30 cellular contexts compared by ENCODE assay signal in genomic region chr2:178320011-178320410, GRCh38.
DNase-seq lines count a peak whose midpoint lies in the region; ATAC-seq, FAIRE-seq and TF ChIP-seq lines count a peak whose summit lies in the region.
"Had no signal": no experiment of that assay in that cellular context is flagged by ENCODE, and none has a peak within 500 bp of the region (broad histone marks: within the 10 kb centered on the region; RNA-seq: fewer than 3 reads in every experiment).

No MANE protein-coding gene starts in this region.

- intact Hi-C loops in right lobe of liver (cut with DNase I) (no loop called here), HepG2 (cut with micrococcal nuclease; ENCODE audit: unreplicated experiment) (no loop called here), thyroid gland (cut with DNase I) (no loop called here)

- no peaks in the 10 kb centered on the region for H3F3A ChIP-seq in GM23248 (ENCODE audit: insufficient read depth)

- no peak overlapping the region for H3K4me3 Mint-ChIP-seq in WTC11
- H3K4me3 Mint-ChIP-seq: activated B cell treated with CpG ODN at 0.5 μM for 24 hours; activated CD4-positive, alpha-beta T cell treated with anti-CD3 and anti-CD28 coated beads, Interleukin-2, amount 10 ng/mL, durations not matched to agents 7 days and 5 days; activated naive CD8-positive, alpha-beta T cell treated with anti-CD3 and anti-CD28 coated beads, Interleukin-2, amount 50 U/mL, for 24 hours; CD4-positive, alpha-beta T cell; effector memory CD8-positive, alpha-beta T cell; immature natural killer cell; nephron progenitor cell had no signal

- H3K9me3 ChIP-seq in right lobe of liver (no peaks in the 10 kb centered on the region), HepG2 (ENCODE audit: low read length) (no peaks in the 10 kb centered on the region), thyroid gland (no peaks in the 10 kb centered on the region), GM23248 (ENCODE audit: low read depth) (no peaks in the 10 kb centered on the region)
- H3K9me3 ChIP-seq: transverse colon had no signal

- in situ Hi-C loops in HepG2 (cut with HindIII; ENCODE audit: extremely low pct_ligation_motif_present, low pct_unique_long_range_greater_than_20kb) (no loop called here), GM23248 (cut with MboI) (no loop called here)

- no peaks in the 10 kb centered on the region for H3K4me1 Mint-ChIP-seq in WTC11
- H3K4me1 Mint-ChIP-seq: activated B cell treated with CpG ODN at 0.5 μM for 24 hours; activated CD4-positive, alpha-beta T cell treated with anti-CD3 and anti-CD28 coated beads, Interleukin-2, amount 10 ng/mL, durations not matched to agents 7 days and 5 days; activated naive CD8-positive, alpha-beta T cell treated with anti-CD3 and anti-CD28 coated beads, Interleukin-2, amount 50 U/mL, for 24 hours; immature natural killer cell had no signal

- H3K27ac ChIP-seq in right lobe of liver (peak overlapping the region in 2 of 3 donors; percentile 3 to 45), HepG2 (ENCODE audit: extremely low read length, insufficient read depth, low read length) (no peak overlapping the region), thyroid gland (no peak overlapping the region), GM23248 (no peak overlapping the region)
- H3K27ac ChIP-seq: transverse colon had no signal

- H3K36me3 Mint-ChIP-seq in WTC11, result no peaks in the 10 kb centered on the region
- H3K36me3 Mint-ChIP-seq: immature natural killer cell had no signal

- no peaks in the 10 kb centered on the region for H3K79me2 ChIP-seq in HepG2 (ENCODE audit: insufficient read depth, low read length)
- H3K79me2 ChIP-seq in GM23248 (ENCODE audit: insufficient read depth), result no peaks in the 10 kb centered on the region

- no peaks in the 10 kb centered on the region for H3K9me3 Mint-ChIP-seq in WTC11
- H3K9me3 Mint-ChIP-seq: activated B cell treated with CpG ODN at 0.5 μM for 24 hours; activated CD4-positive, alpha-beta T cell treated with anti-CD3 and anti-CD28 coated beads, Interleukin-2, amount 10 ng/mL, durations not matched to agents 7 days and 5 days; activated naive CD8-positive, alpha-beta T cell treated with anti-CD3 and anti-CD28 coated beads, Interleukin-2, amount 50 U/mL, for 24 hours; CD4-positive, alpha-beta T cell; effector memory CD8-positive, alpha-beta T cell; immature natural killer cell; nephron progenitor cell had no signal

- CTCF ChIA-PET in HepG2 (lab: Yijun Ruan, JAX; ENCODE audit: low intra/inter-chr PET ratio, low total read pairs), result no interaction called here
- CTCF ChIA-PET in WTC11 (lab: Charles Lee), result interaction anchor here (1.2 kb wide), 1 partner anchor 208 kb away, joined by 3 read pairs; no protein-coding TSS in a partner anchor

- H3K4me1 ChIP-seq in right lobe of liver, result peaks cover 0 to 16% (median 0%) of the 10 kb centered on the region in 4 donors
- no peaks in the 10 kb centered on the region for H3K4me1 ChIP-seq in HepG2 (ENCODE audit: insufficient read depth, low read length)
- peaks cover 13 to 21% of the 10 kb centered on the region in 2 donors for H3K4me1 ChIP-seq in thyroid gland
- H3K4me1 ChIP-seq in GM23248 (ENCODE audit: insufficient read depth), result no peaks in the 10 kb centered on the region

- TF ChIP-seq POLR2A in right lobe of liver (IDR thresholded peaks at IDR 0.05) (no peak), HepG2 (IDR thresholded peaks at IDR 0.05; ENCODE audit: insufficient read depth in 1 of 2, low read depth in 2 of 2, low read length in 2 of 2) (no peak), thyroid gland (IDR thresholded peaks at IDR 0.05) (no peak)

- TF ChIP-seq EP300 in HepG2 (IDR thresholded peaks at IDR 0.05; ENCODE audit: low read depth in 2 of 2, low read length in 2 of 2) (no peak), HepG2 (CRISPR knock-in tag; IDR thresholded peaks at IDR 0.05; ENCODE audit: borderline replicate concordance) (no peak)

- no peak overlapping the region for H3K4me2 ChIP-seq in HepG2 (ENCODE audit: low read depth, low read length)
- no peak overlapping the region for H3K4me2 ChIP-seq in GM23248 (ENCODE audit: unreplicated experiment)

- H3K27me3 ChIP-seq in right lobe of liver (no peaks in the 10 kb centered on the region), HepG2 (ENCODE audit: control insufficient read depth in 1 of 2, insufficient read depth in 2 of 2, low read length in 2 of 2) (peaks cover 0 to 5% of the 10 kb centered on the region in 2 experiments; a peak in 1 of 5 replicates), thyroid gland (no peaks in the 10 kb centered on the region), GM23248 (replicated peaks; ENCODE audit: insufficient read depth) (no peaks in the 10 kb centered on the region)
- H3K27me3 ChIP-seq: transverse colon had no signal

- H3K4me3 ChIP-seq in right lobe of liver, result no peak overlapping the region
- no peak overlapping the region for H3K4me3 ChIP-seq in HepG2 (replicated peaks in 1 of 3; ENCODE audit: insufficient read depth in 1 of 3, low read depth in 2 of 3, low read length in 3 of 3)
- no peak overlapping the region for H3K4me3 ChIP-seq in thyroid gland (replicated peaks in 1 of 3)
- no peak overlapping the region for H3K4me3 ChIP-seq in GM23248
- H3K4me3 ChIP-seq: transverse colon had no signal

- no peak for TF ChIP-seq CTCF in right lobe of liver (IDR thresholded peaks at IDR 0.05)
- TF ChIP-seq CTCF in HepG2 (CRISPR knock-in tag; IDR thresholded peaks at IDR 0.05), result no peak
- no peak for TF ChIP-seq CTCF in thyroid gland (IDR thresholded peaks at IDR 0.05)
- TF ChIP-seq CTCF in WTC11 (IDR thresholded peaks at IDR 0.05), result no peak

- H3K9ac ChIP-seq in HepG2 (ENCODE audit: insufficient read depth, low read depth, low read length), result no peak overlapping the region
- no peak overlapping the region for H3K9ac ChIP-seq in GM23248

- FAIRE-seq in HepG2 (lab: Jason Lieb, UNC) (no peak), urothelium cell line (lab: Jason Lieb, UNC) (no peak)

- no TSS peak for BruUV-seq in HepG2 (replicated peaks; lab: Mats Ljungman, UMichigan)

- H4K20me1 ChIP-seq in HepG2 (ENCODE audit: insufficient read depth, low read length), result no peaks in the 10 kb centered on the region
- H4K20me1 ChIP-seq in GM23248 (ENCODE audit: insufficient read depth), result no peaks in the 10 kb centered on the region

- H2AFZ ChIP-seq in HepG2 (ENCODE audit: low read length) (no peak overlapping the region), GM23248 (no peak overlapping the region)

- no peak for TF ChIP-seq RAD21 in HepG2 (CRISPR knock-in tag; IDR thresholded peaks at IDR 0.05)

- no peaks in the 10 kb centered on the region for H3K27me3 Mint-ChIP-seq in WTC11 (ENCODE audit: low read depth)

- no peak for DNase-seq in right lobe of liver
- no peak for DNase-seq in HepG2 (ENCODE audit: low spot score)
- peak; percentile 16 for DNase-seq in NCI-H2029 treated with DMSO at 0.1 percent for 48 hours (lab: John Stamatoyannopoulos, UW)
- DNase-seq in NCI-H774 (lab: John Stamatoyannopoulos, UW), result peak; percentile 83
- peak; percentile 25 to 37 for DNase-seq in thyroid gland
- DNase-seq in GM23248, result no peak
- DNase-seq in urothelium cell line (ENCODE audit: low spot score), result no peak
- no peak for DNase-seq in WTC11 (ENCODE audit: low spot score)
- DNase-seq: activated B cell treated with CpG ODN at 0.5 μM for 24 hours; activated CD4-positive, alpha-beta T cell treated with anti-CD3 and anti-CD28 coated beads, Interleukin-2, amount 10 ng/mL, durations not matched to agents 7 days and 5 days; activated naive CD8-positive, alpha-beta T cell treated with anti-CD3 and anti-CD28 coated beads, Interleukin-2, amount 50 U/mL, for 24 hours; activated T-cell treated with anti-CD3 and anti-CD28 coated beads, Interleukin-2, amount 50 U/mL, for 1 hour; CD4-positive, alpha-beta T cell; central memory CD4-positive, alpha-beta T cell; cortex of kidney; effector memory CD8-positive, alpha-beta T cell; HCEC 1CT; immature natural killer cell; Karpas-422; left colon; mammary epithelial cell; NCI-H1694; NCI-H446 treated with DMSO at 0.1 percent for 48 hours; nephron progenitor cell; stimulated activated CD4-positive, alpha-beta T cell treated with anti-CD3 and anti-CD28 coated beads, Interleukin-15, amount 100 ng/mL, for 24 hours; stimulated activated CD4-positive, alpha-beta T cell treated with anti-CD3 and anti-CD28 coated beads, Interleukin-4, amount 100 ng/mL, for 4 hours; SW 1271; T1000; transverse colon had no signal

- POLR2A ChIA-PET in HepG2 (lab: Yijun Ruan, JAX), result no interaction called here
- POLR2A ChIA-PET in WTC11 (lab: Charles Lee), result no interaction called here

- peak; percentile 51 to 66 (median 62) for ATAC-seq in right lobe of liver
- ATAC-seq in HepG2, result no peak
- no peak for ATAC-seq in WTC11
- ATAC-seq: activated naive CD8-positive, alpha-beta T cell treated with anti-CD3 and anti-CD28 coated beads, Interleukin-2, amount 50 U/mL, for 24 hours; effector memory CD8-positive, alpha-beta T cell; left colon; Right ventricle myocardium inferior had no signal

- no peaks in the 10 kb centered on the region; the same call in 1 of the 2 replicates for H3K9me2 ChIP-seq in GM23248 (ENCODE audit: insufficient read depth)

- no peak overlapping the region for H3K27ac Mint-ChIP-seq in WTC11
- H3K27ac Mint-ChIP-seq: activated B cell treated with CpG ODN at 0.5 μM for 24 hours; activated CD4-positive, alpha-beta T cell treated with anti-CD3 and anti-CD28 coated beads, Interleukin-2, amount 10 ng/mL, durations not matched to agents 7 days and 5 days; activated naive CD8-positive, alpha-beta T cell treated with anti-CD3 and anti-CD28 coated beads, Interleukin-2, amount 50 U/mL, for 24 hours; CD4-positive, alpha-beta T cell; effector memory CD8-positive, alpha-beta T cell; immature natural killer cell; nephron progenitor cell had no signal

- H3K36me3 ChIP-seq in right lobe of liver (no peaks in the 10 kb centered on the region), HepG2 (replicated peaks in 1 of 2; ENCODE audit: control insufficient read depth in 1 of 2, insufficient read depth in 2 of 2, low read length in 2 of 2) (no peaks in the 10 kb centered on the region), thyroid gland (no peaks in the 10 kb centered on the region), GM23248 (ENCODE audit: low read depth) (no peaks in the 10 kb centered on the region)
- H3K36me3 ChIP-seq: transverse colon had no signal

- WGBS in right lobe of liver (ENCODE audit: insufficient coverage, low coverage, low lambda C conversion rate, missing lambda C conversion rate), result 21% methylated on average over 4 of the region's 4 CpGs
- WGBS in HepG2 (ENCODE audit: low lambda C conversion rate), result 28% methylated on average over 4 of the region's 4 CpGs
- 40 to 51% methylated on average over 4 of the region's 4 CpGs for WGBS in thyroid gland, 2 donors
- 73 to 75% methylated on average over 4 of the region's 4 CpGs for WGBS in GM23248 (ENCODE audit: low coverage in 1 of 2, low lambda C conversion rate in 2 of 2, missing lambda C conversion rate in 2 of 2), 2 experiments

TF ChIP-seq in HepG2, 621 proteins besides CTCF, POLR2A, EP300 and RAD21 (continues in another document):
- TF ChIP-seq FLYWCH1 (CRISPR knock-in tag; IDR thresholded peaks at IDR 0.05) (no peak), ZNF816 (CRISPR knock-in tag; IDR thresholded peaks at IDR 0.05; ENCODE audit: borderline replicate concordance) (no peak)

TF ChIP-seq in WTC11, 78 proteins besides CTCF, POLR2A, EP300 and RAD21 (continues in another document):
- TF ChIP-seq CREB1 (CRISPR knock-in tag; IDR thresholded peaks at IDR 0.05), result no peak
- TF ChIP-seq SOX15 (CRISPR knock-in tag; IDR thresholded peaks at IDR 0.05), result no peak

Comparison
In these comparisons a context has a peak if more than half of its experiments do, and no peak if none do; other contexts are left out.
1. ATAC-seq: peak in right lobe of liver (4 of 4); none in HepG2 (single experiment) and WTC11 (single experiment).
2. H3K27ac ChIP-seq: peak in right lobe of liver (2 of 3); none in HepG2 (single experiment), thyroid gland (0 of 3) and GM23248 (single experiment).
3. DNase-seq: peak in NCI-H2029 treated with DMSO at 0.1 percent for 48 hours (single experiment), NCI-H774 (single experiment) and thyroid gland (2 of 2); none in right lobe of liver (0 of 3), HepG2 (single experiment), GM23248 (single experiment), urothelium cell line (single experiment) and WTC11 (single experiment).